23 cellular contexts compared by ENCODE assay signal in genomic region chr14:89037065-89037464, GRCh38.
DNase-seq lines count a peak whose midpoint lies in the region; ATAC-seq, FAIRE-seq and TF ChIP-seq lines count a peak whose summit lies in the region.
"Had no signal": no experiment of that assay in that cellular context is flagged by ENCODE, and none has a peak within 500 bp of the region (broad histone marks: within the 10 kb centered on the region; RNA-seq: fewer than 3 reads in every experiment).

No MANE protein-coding gene starts in this region.

- no peaks in the 10 kb centered on the region for H4K20me1 ChIP-seq in K562 (replicated peaks; ENCODE audit: control insufficient read depth, insufficient read depth, low read length)
- H4K20me1 ChIP-seq: BLaER1 treated with 17β-estradiol and CSF1 and Interleukin-3, amounts not matched to agents 10 nM and 100 nM had no signal

- H3K4me3 ChIP-seq in K562: no peak overlapping the region
- H3K4me3 ChIP-seq: A549; BLaER1 treated with 17β-estradiol and CSF1 and Interleukin-3, amounts not matched to agents 10 nM and 100 nM; GM12878 had no signal

- peaks cover 3% of the 10 kb centered on the region for H3K36me3 Mint-ChIP-seq in activated naive CD4-positive, alpha-beta T cell treated with anti-CD3 and anti-CD28 coated beads, Interleukin-2, amount 10 ng/mL, durations not matched to agents 7 days and 5 days
- H3K36me3 Mint-ChIP-seq: CD8-positive, alpha-beta T cell had no signal

- DNase-seq in activated naive CD4-positive, alpha-beta T cell treated with anti-CD3 and anti-CD28 coated beads, Interleukin-2, amount 10 ng/mL, durations not matched to agents 7 days and 5 days: no peak
- no peak for DNase-seq in activated naive CD4-positive, alpha-beta T cell treated with anti-CD3 and anti-CD28 coated beads, Interleukin-2, amount 50 U/mL, for 16 hours
- DNase-seq in K562 (ENCODE audit: extremely low read depth in 1 of 4, low spot score in 3 of 4) (no peak), islet precursor cell (peak; percentile 0), urothelium cell line (ENCODE audit: low spot score) (no peak), hypothalamus (lab: John Stamatoyannopoulos, UW) (no peak), GDM1 (lab: John Stamatoyannopoulos, UW) (no peak)
- DNase-seq: AML-193; Caco-2; Calu3; CD4-positive, alpha-beta T cell; CD8-positive, alpha-beta T cell; DMS79 treated with DMSO at 0.1 percent for 48 hours had no signal

- TF ChIP-seq EP300 in K562 (IDR thresholded peaks at IDR 0.05; ENCODE audit: low read length): no peak

- H3K9ac ChIP-seq in K562 (ENCODE audit: insufficient read depth in 1 of 2, low read depth in 2 of 2, low read length in 2 of 2): no peak overlapping the region
- H3K9ac ChIP-seq: BLaER1 treated with 17β-estradiol and CSF1 and Interleukin-3, amounts not matched to agents 10 nM and 100 nM had no signal

- H3K27me3 Mint-ChIP-seq in activated naive CD4-positive, alpha-beta T cell treated with anti-CD3 and anti-CD28 coated beads, Interleukin-2, amount 10 ng/mL, durations not matched to agents 7 days and 5 days: peaks cover 41% of the 10 kb centered on the region

- no peak overlapping the region for H3K4me2 ChIP-seq in K562 (ENCODE audit: insufficient read depth, low read length)
- H3K4me2 ChIP-seq: A549; BLaER1 treated with 17β-estradiol and CSF1 and Interleukin-3, amounts not matched to agents 10 nM and 100 nM had no signal

- no TSS peak for BruUV-seq in K562 (replicated peaks; lab: Mats Ljungman, UMichigan)

- in situ Hi-C loops in K562 (cut with MboI): no loop called here

- 0% methylated on average over 3 of the region's 3 CpGs for WGBS in K562 (ENCODE audit: insufficient coverage, low coverage, missing lambda C conversion rate)

- H3K9me3 ChIP-seq in K562 (replicated peaks; ENCODE audit: control insufficient read depth, insufficient read depth, low read depth, low read length): no peaks in the 10 kb centered on the region
- H3K9me3 ChIP-seq: A549, Caco-2 had no signal

- H3K27ac Mint-ChIP-seq in activated naive CD4-positive, alpha-beta T cell treated with anti-CD3 and anti-CD28 coated beads, Interleukin-2, amount 10 ng/mL, durations not matched to agents 7 days and 5 days: peak overlapping the region; percentile 14
- H3K27ac Mint-ChIP-seq: B cell; CD4-positive, alpha-beta T cell; CD8-positive, alpha-beta T cell had no signal

- no peak overlapping the region for H3K27ac ChIP-seq in K562 (ENCODE audit: extremely low read depth, low read depth, low read length)
- H3K27ac ChIP-seq: 22Rv1; A549; BLaER1 treated with 17β-estradiol and CSF1 and Interleukin-3, amounts not matched to agents 10 nM and 100 nM; C4-2B had no signal

- no peak for TF ChIP-seq POLR2A in K562 (conservative IDR thresholded peaks at IDR 0.05)

- H3K4me3 Mint-ChIP-seq in activated naive CD4-positive, alpha-beta T cell treated with anti-CD3 and anti-CD28 coated beads, Interleukin-2, amount 10 ng/mL, durations not matched to agents 7 days and 5 days: no peak overlapping the region
- H3K4me3 Mint-ChIP-seq: B cell; CD4-positive, alpha-beta T cell; CD8-positive, alpha-beta T cell had no signal

- no peaks in the 10 kb centered on the region for H3K9me1 ChIP-seq in K562 (ENCODE audit: control insufficient read depth, insufficient read depth, low read length)

- ATAC-seq in K562: no peak
- ATAC-seq: A549; CD8-positive, alpha-beta T cell; GM12878 had no signal

- intact Hi-C loops in K562 (cut with micrococcal nuclease): no loop called here

- peaks cover 7% of the 10 kb centered on the region for H3K9me3 Mint-ChIP-seq in activated naive CD4-positive, alpha-beta T cell treated with anti-CD3 and anti-CD28 coated beads, Interleukin-2, amount 10 ng/mL, durations not matched to agents 7 days and 5 days
- H3K9me3 Mint-ChIP-seq: CD4-positive, alpha-beta T cell had no signal

- H3K4me1 Mint-ChIP-seq in activated naive CD4-positive, alpha-beta T cell treated with anti-CD3 and anti-CD28 coated beads, Interleukin-2, amount 10 ng/mL, durations not matched to agents 7 days and 5 days: peaks cover 8% of the 10 kb centered on the region

- no peaks in the 10 kb centered on the region for H3K79me2 ChIP-seq in K562 (ENCODE audit: control insufficient read depth, insufficient read depth, low read length)

- no peak for TF ChIP-seq RAD21 in K562 (CRISPR knock-in tag; conservative IDR thresholded peaks at IDR 0.05 in 1 of 2, IDR thresholded peaks at IDR 0.05 in 1 of 2)

- no peak for TF ChIP-seq CTCF in K562 (IDR thresholded peaks at IDR 0.05 in 2 of 3, conservative IDR thresholded peaks at IDR 0.05 in 1 of 3; ENCODE audit: insufficient read depth in 2 of 3, low read depth in 1 of 3, low read length in 3 of 3)

- no peaks in the 10 kb centered on the region for H3K36me3 ChIP-seq in K562 (ENCODE audit: control insufficient read depth, insufficient read depth, low read length)
- H3K36me3 ChIP-seq: BLaER1 treated with 17β-estradiol and CSF1 and Interleukin-3, amounts not matched to agents 10 nM and 100 nM had no signal

- CTCF ChIA-PET in activated naive CD4-positive, alpha-beta T cell treated with anti-CD3 and anti-CD28 coated beads, Interleukin-2, amount 10 ng/mL, durations not matched to agents 7 days and 5 days (lab: Charles Lee): no interaction called here
- CTCF ChIA-PET in K562 (lab: Yijun Ruan, JAX; ENCODE audit: low intra/inter-chr PET ratio): interaction anchor here (0.6 kb wide), 1 partner anchor 9 kb away, joined by 3 read pairs; no protein-coding TSS in a partner anchor

- no peak overlapping the region for H2AFZ ChIP-seq in K562 (ENCODE audit: low read depth, low read length)

- POLR2A ChIA-PET in K562 (lab: Yijun Ruan, JAX): no interaction called here

- no peaks in the 10 kb centered on the region for H3K27me3 ChIP-seq in K562 (ENCODE audit: control insufficient read depth in 2 of 2, insufficient read depth in 2 of 2, low read length in 2 of 2)

- no peak for FAIRE-seq in K562 (lab: Jason Lieb, UNC)
- peak; percentile 23 for FAIRE-seq in urothelium cell line (lab: Jason Lieb, UNC)
- FAIRE-seq: A549, D721Med, G401.6, GM12878, GM12892, GM18507 had no signal

- H3K4me1 ChIP-seq in K562 (replicated peaks in 1 of 2; ENCODE audit: control insufficient read depth in 2 of 2, insufficient read depth in 2 of 2, low read length in 2 of 2): peaks cover 0 to 3% of the 10 kb centered on the region in 2 experiments; a peak in 2 of 5 replicates

TF ChIP-seq in K562, 482 proteins besides CTCF, POLR2A, EP300 and RAD21:
- TF ChIP-seq ZNF12 (CRISPR knock-in tag; IDR thresholded peaks at IDR 0.05): peak; percentile 90
- TF ChIP-seq MTA2 (IDR thresholded peaks at IDR 0.05; ENCODE audit: low read depth): no peak
